ENCODE assay signal across 13 cellular contexts in the genomic region with DNA sequence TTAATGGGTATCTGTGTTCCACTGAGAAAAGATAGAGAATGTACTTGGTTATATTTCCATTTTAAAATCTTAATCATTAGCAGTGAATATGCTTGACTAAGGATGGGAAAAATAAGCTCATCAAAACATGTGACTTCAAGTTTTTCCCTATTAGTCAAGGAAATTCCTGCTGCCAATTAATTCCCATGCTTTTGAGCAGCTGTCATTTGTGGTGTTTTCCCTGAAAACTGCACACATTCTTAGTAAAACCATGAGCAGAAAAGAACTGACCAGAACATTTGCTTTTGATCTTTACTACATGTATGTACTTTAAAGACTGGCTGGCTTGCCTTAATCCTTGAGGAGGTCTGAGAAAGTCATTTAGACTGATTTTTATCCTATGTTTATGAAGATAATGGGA.
DNase-seq lines count a peak whose midpoint lies in the region; ATAC-seq and TF ChIP-seq lines count a peak whose summit lies in the region.
"Had no signal": no experiment of that assay in that cellular context is flagged by ENCODE, and none has a peak within 500 bp of the region (broad histone marks: within the 10 kb centered on the region; RNA-seq: fewer than 3 reads in every experiment).

No MANE protein-coding gene starts in this region.

- H3K9ac ChIP-seq in mucosa of rectum (ENCODE audit: low read depth in 1 of 2, low read length in 2 of 2) = no peak overlapping the region

- DNase-seq in RWPE2 (ENCODE audit: low spot score) = no peak
- peak; percentile 60 for DNase-seq in epithelial cell of esophagus (ENCODE audit: low read depth)
- no peak for DNase-seq in tibial nerve (ENCODE audit: low spot score in 2 of 2)
- DNase-seq in OCI-M1 (lab: John Stamatoyannopoulos, UW) = no peak
- no peak for DNase-seq in NCI-H187 treated with DMSO at 0.1 percent for 48 hours (lab: John Stamatoyannopoulos, UW)
- DNase-seq: amniotic stem cell; NCI-H1092; NCI-H510A; stimulated activated CD4-positive, alpha-beta T cell treated with anti-CD3 and anti-CD28 coated beads, Interleukin-2, amount 100 ng/mL, for 24 hours had no signal

- H3K36me3 ChIP-seq in RWPE2 (ENCODE audit: low read depth) (no peaks in the 10 kb centered on the region; the same call in none of the 2 replicates), mucosa of rectum (ENCODE audit: control insufficient read depth in 2 of 2, insufficient read depth in 2 of 2, low read length in 2 of 2) (peaks cover 3 to 7% of the 10 kb centered on the region in 2 donors), tibial nerve (no peaks in the 10 kb centered on the region)

- H3K4me1 ChIP-seq in RWPE2 (ENCODE audit: insufficient read depth, poor library complexity, severe bottlenecking) (peaks cover 56% of the 10 kb centered on the region), mucosa of rectum (ENCODE audit: control insufficient read depth in 2 of 2, insufficient read depth in 2 of 2, low read length in 2 of 2) (peaks cover 7 to 25% of the 10 kb centered on the region in 2 donors), tibial nerve (peaks cover 0 to 74% (median 37%) of the 10 kb centered on the region in 4 donors)

- TF ChIP-seq CTCF in RWPE2 (IDR thresholded peaks at IDR 0.05; ENCODE audit: poor library complexity, severe bottlenecking) = no peak
- TF ChIP-seq CTCF in epithelial cell of esophagus (IDR thresholded peaks at IDR 0.05; ENCODE audit: insufficient read depth, low read depth, low read length, missing control alignments) = no peak
- no peak for TF ChIP-seq CTCF in tibial nerve (IDR thresholded peaks at IDR 0.05)

- H3K9me3 ChIP-seq in RWPE2 (ENCODE audit: severe bottlenecking) = no peaks in the 10 kb centered on the region
- no peaks in the 10 kb centered on the region for H3K9me3 ChIP-seq in mucosa of rectum (ENCODE audit: control insufficient read depth in 2 of 2, low read length in 2 of 2)
- H3K9me3 ChIP-seq in tibial nerve = no peaks in the 10 kb centered on the region

- no peak for TF ChIP-seq POLR2A in tibial nerve (IDR thresholded peaks at IDR 0.05)

- peak in 1 of 2 donors; percentile 49 for TF ChIP-seq EP300 in tibial nerve (IDR thresholded peaks at IDR 0.05)

- H3K27ac ChIP-seq in RWPE2 (ENCODE audit: poor library complexity, severe bottlenecking) (peak overlapping the region; percentile 27), mucosa of rectum (ENCODE audit: low read depth in 2 of 2, low read length in 2 of 2) (peak overlapping the region; percentile 66 to 69), tibial nerve (peak overlapping the region; percentile 64 to 91 (median 80))

- H3K27me3 ChIP-seq in RWPE2 (ENCODE audit: insufficient read depth, poor library complexity, severe bottlenecking) (no peaks in the 10 kb centered on the region), mucosa of rectum (ENCODE audit: control insufficient read depth in 2 of 2, insufficient read depth in 2 of 2, low read length in 2 of 2) (no peaks in the 10 kb centered on the region), tibial nerve (no peaks in the 10 kb centered on the region)

- no peak for ATAC-seq in RWPE2 (ENCODE audit: low read depth)
- ATAC-seq in HG02970 (IDR thresholded peaks at IDR 0.05; ENCODE audit: low FRiP score, unreplicated experiment) = no peak
- ATAC-seq: GM23338; stimulated activated memory B cell treated with anti-CD40 and anti-IgM and Interleukin-4, amounts not matched to agents 10 μg/mL and 1 μg/mL and 100 μg/mL, for 72 hours had no signal

- H3K4me3 ChIP-seq in RWPE2 (ENCODE audit: severe bottlenecking) (no peak overlapping the region), epithelial cell of esophagus (ENCODE audit: low read length) (no peak overlapping the region), mucosa of rectum (ENCODE audit: low read length in 2 of 2) (no peak overlapping the region), tibial nerve (no peak overlapping the region)
- H3K4me3 ChIP-seq: GM23338 had no signal

Comparison
In these comparisons a context has a peak if more than half of its experiments do, and no peak if none do; other contexts are left out.
1. H3K27ac ChIP-seq: peak in every context shown above with its lines; median percentile 80 in tibial nerve; 68 in mucosa of rectum; 27 in RWPE2.